Comparison of ENCODE assay signal across 20 cellular contexts in genomic region chr1:186044079-186044685, GRCh38.
DNase-seq lines count a peak whose midpoint lies in the region; ATAC-seq and TF ChIP-seq lines count a peak whose summit lies in the region.
"Had no signal": no experiment of that assay in that cellular context is flagged by ENCODE, and none has a peak within 500 bp of the region (broad histone marks: within the 10 kb centered on the region; RNA-seq: fewer than 3 reads in every experiment).

No MANE protein-coding gene starts in this region.

- peaks cover 9% of the 10 kb centered on the region for H3K4me1 ChIP-seq in left ventricle myocardium inferior
- peaks cover 0 to 13% of the 10 kb centered on the region in 2 donors for H3K4me1 ChIP-seq in ascending aorta
- peaks cover 16 to 29% of the 10 kb centered on the region in 2 donors for H3K4me1 ChIP-seq in thoracic aorta (ENCODE audit: control insufficient read depth in 1 of 2, low read depth in 2 of 2)
- H3K4me1 ChIP-seq in aorta (ENCODE audit: control insufficient read depth in 1 of 2, insufficient read depth in 2 of 2, low read length in 2 of 2): no peaks in the 10 kb centered on the region
- H3K4me1 ChIP-seq: BE2C; BLaER1 treated with 17β-estradiol and CSF1 and Interleukin-3, amounts not matched to agents 10 nM and 100 nM; HAP-1 had no signal

- no peak for ATAC-seq in Right ventricle myocardium inferior
- no peak for ATAC-seq in thoracic aorta (ENCODE audit: insufficient number of reproducible peaks, low FRiP score, low read depth)
- ATAC-seq in HG03175 (IDR thresholded peaks at IDR 0.05; ENCODE audit: unreplicated experiment): no peak
- ATAC-seq in HG02938 (IDR thresholded peaks at IDR 0.05; ENCODE audit: unreplicated experiment): no peak
- ATAC-seq in aorta (ENCODE audit: low FRiP score): no peak

- no peaks in the 10 kb centered on the region for H3K27me3 ChIP-seq in left ventricle myocardium inferior (ENCODE audit: low read depth)
- H3K27me3 ChIP-seq in ascending aorta: no peaks in the 10 kb centered on the region
- no peaks in the 10 kb centered on the region for H3K27me3 ChIP-seq in thoracic aorta (replicated peaks; ENCODE audit: insufficient read depth)
- no peaks in the 10 kb centered on the region for H3K27me3 ChIP-seq in aorta (ENCODE audit: control insufficient read depth in 1 of 2, insufficient read depth in 2 of 2, low read length in 1 of 2)
- H3K27me3 ChIP-seq: BLaER1 treated with 17β-estradiol and CSF1 and Interleukin-3, amounts not matched to agents 10 nM and 100 nM had no signal

- intact Hi-C loops in left ventricle myocardium inferior (cut with micrococcal nuclease): no loop called here
- intact Hi-C loops in Right ventricle myocardium inferior (cut with DNase I): no loop called here
- intact Hi-C loops in ascending aorta (cut with DNase I): no loop called here
- intact Hi-C loops in aorta (cut with DNase I): no loop called here

- H3K36me3 ChIP-seq in left ventricle myocardium inferior: no peaks in the 10 kb centered on the region
- H3K36me3 ChIP-seq in ascending aorta: peaks cover 2 to 15% of the 10 kb centered on the region in 2 donors
- peaks cover 3% of the 10 kb centered on the region for H3K36me3 ChIP-seq in thoracic aorta
- H3K36me3 ChIP-seq in aorta (ENCODE audit: control insufficient read depth in 1 of 2, insufficient read depth in 2 of 2, low read length in 1 of 2): peaks cover 0 to 4% of the 10 kb centered on the region in 2 donors
- H3K36me3 ChIP-seq: BE2C; BLaER1 treated with 17β-estradiol and CSF1 and Interleukin-3, amounts not matched to agents 10 nM and 100 nM; HAP-1 had no signal

- WGBS in aorta, 2 donors: 20 to 21% methylated on average over 3 of the region's 3 CpGs

- H3K4me3 ChIP-seq in left ventricle myocardium inferior (no peak overlapping the region), ascending aorta (no peak overlapping the region), coronary artery (no peak overlapping the region), thoracic aorta (no peak overlapping the region), aorta (ENCODE audit: low read length in 2 of 2) (no peak overlapping the region)
- H3K4me3 ChIP-seq: BLaER1 treated with 17β-estradiol and CSF1 and Interleukin-3, amounts not matched to agents 10 nM and 100 nM; HAP-1 had no signal

- no peak for TF ChIP-seq CTCF in left ventricle myocardium inferior (IDR thresholded peaks at IDR 0.05; ENCODE audit: borderline replicate concordance)
- no peak for TF ChIP-seq CTCF in ascending aorta (IDR thresholded peaks at IDR 0.05)
- TF ChIP-seq CTCF in coronary artery (IDR thresholded peaks at IDR 0.05): no peak
- no peak for TF ChIP-seq CTCF in thoracic aorta (IDR thresholded peaks at IDR 0.05)

- H3K27ac ChIP-seq in left ventricle myocardium inferior (replicated peaks) (peak overlapping the region; percentile 7), ascending aorta (peak overlapping the region; percentile 58 to 67), coronary artery (peak overlapping the region; percentile 20 to 32), thoracic aorta (peak overlapping the region; percentile 66 to 72), aorta (ENCODE audit: low read depth in 1 of 2, low read length in 2 of 2) (peak overlapping the region in 1 of 2 donors; percentile 71)
- H3K27ac ChIP-seq: 22Rv1; BLaER1 treated with 17β-estradiol and CSF1 and Interleukin-3, amounts not matched to agents 10 nM and 100 nM had no signal

- no peaks in the 10 kb centered on the region for H3K9me3 ChIP-seq in left ventricle myocardium inferior (replicated peaks)
- H3K9me3 ChIP-seq in ascending aorta: no peaks in the 10 kb centered on the region
- H3K9me3 ChIP-seq in thoracic aorta: no peaks in the 10 kb centered on the region
- no peaks in the 10 kb centered on the region for H3K9me3 ChIP-seq in aorta (ENCODE audit: control insufficient read depth, low read length)
- H3K9me3 ChIP-seq: BE2C; BLaER1 treated with 17β-estradiol and CSF1 and Interleukin-3, amounts not matched to agents 10 nM and 100 nM; HAP-1 had no signal

- DNase-seq in left ventricle myocardium inferior (no peak), Right ventricle myocardium inferior (ENCODE audit: missing footprints) (no peak), ascending aorta (ENCODE audit: low spot score in 2 of 2) (no peak), coronary artery (ENCODE audit: low spot score) (no peak), thoracic aorta (ENCODE audit: low spot score) (no peak), aorta (no peak)
- DNase-seq: AML-193; BE2C; CD4-positive, alpha-beta T cell; CD8-positive, alpha-beta memory T cell; DMS 273 treated with DMSO at 0.1 percent for 48 hours; DMS79; GF-D8; GOT3; HFFc6 had no signal
